ENCODE assay signal across 8 cellular contexts in genomic region chr19:43755256-43755801, GRCh38. TPM values are rescaled to one million over a fixed set of nuclear protein-coding genes. Genes with fewer than 3 reads are reported as not detected.
DNase-seq lines count a peak whose midpoint lies in the region; TF ChIP-seq lines count a peak whose summit lies in the region.

No MANE protein-coding gene starts in this region.

- peaks cover 6% of the 10 kb centered on the region for H4K20me1 ChIP-seq in osteoblast (ENCODE audit: insufficient read depth, low read length)

- peaks cover 60% of the 10 kb centered on the region for H3K4me1 Mint-ChIP-seq in activated naive CD4-positive, alpha-beta T cell treated with anti-CD3 and anti-CD28 coated beads, Interleukin-2, amount 50 U/mL, for 24 hours

- peak; percentile 20 to 51 for DNase-seq in NCI-H524 (lab: John Stamatoyannopoulos, UW)
- DNase-seq in NCI-H524 treated with DMSO at 0.1 percent for 48 hours (lab: John Stamatoyannopoulos, UW), result no peak
- DNase-seq in MV-4-11 (lab: John Stamatoyannopoulos, UW), result peak; percentile 90
- DNase-seq in SK-N-MC (ENCODE audit: low read depth, low spot score), result no peak
- DNase-seq in glomerular visceral epithelial cell (ENCODE audit: extremely low spot score), result peak; percentile 77
- peak; percentile 89 for DNase-seq in osteoblast (ENCODE audit: insufficient read length, low spot score, missing footprints)
- DNase-seq in thyroid gland, result peak; percentile 77 to 78

- H2AFZ ChIP-seq in osteoblast (ENCODE audit: low read length), result peak overlapping the region; percentile 68

- H3K27me3 Mint-ChIP-seq in activated naive CD4-positive, alpha-beta T cell treated with anti-CD3 and anti-CD28 coated beads, Interleukin-2, amount 50 U/mL, for 24 hours, result no peaks in the 10 kb centered on the region

- H3K36me3 ChIP-seq in SK-N-MC (ENCODE audit: insufficient read depth, low read length), result peaks cover 26% of the 10 kb centered on the region
- H3K36me3 ChIP-seq in osteoblast (ENCODE audit: insufficient read depth, low read length), result peaks cover 3% of the 10 kb centered on the region
- H3K36me3 ChIP-seq in thyroid gland, result peaks cover 0 to 4% of the 10 kb centered on the region in 2 donors

- WGBS in thyroid gland, 2 donors, result 0 to 3% methylated on average over 22 to 28 of the region's 28 CpGs

- no peaks in the 10 kb centered on the region for H3K9me3 Mint-ChIP-seq in activated naive CD4-positive, alpha-beta T cell treated with anti-CD3 and anti-CD28 coated beads, Interleukin-2, amount 50 U/mL, for 24 hours

- H3K4me3 ChIP-seq in SK-N-MC, result peak overlapping the region; percentile 99
- peak overlapping the region; percentile 87 for H3K4me3 ChIP-seq in osteoblast (ENCODE audit: insufficient read depth, low read length)
- peak overlapping the region; percentile 16 to 60 (median 41) for H3K4me3 ChIP-seq in thyroid gland (replicated peaks in 1 of 3)

- H3K9me3 ChIP-seq in SK-N-MC (ENCODE audit: low read depth, low read length) (no peaks in the 10 kb centered on the region), osteoblast (ENCODE audit: low read depth, low read length) (no peaks in the 10 kb centered on the region), thyroid gland (no peaks in the 10 kb centered on the region)

- peaks cover 23% of the 10 kb centered on the region for H3K79me2 ChIP-seq in osteoblast (ENCODE audit: insufficient read depth, low read length)

- peak overlapping the region; percentile 98 for H3K4me2 ChIP-seq in osteoblast (ENCODE audit: insufficient read depth, low read length)

- peak overlapping the region; percentile 99 for H3K27ac Mint-ChIP-seq in activated naive CD4-positive, alpha-beta T cell treated with anti-CD3 and anti-CD28 coated beads, Interleukin-2, amount 50 U/mL, for 24 hours

- peak overlapping the region; percentile 100 for H3K9ac ChIP-seq in SK-N-MC (ENCODE audit: insufficient read length)

- H3K27ac ChIP-seq in SK-N-MC, result peak overlapping the region; percentile 99
- peak overlapping the region; percentile 99 for H3K27ac ChIP-seq in osteoblast (ENCODE audit: low read depth, low read length)
- H3K27ac ChIP-seq in thyroid gland, result peak overlapping the region; percentile 86 to 99 (median 95)

- intact Hi-C loops in thyroid gland (cut with DNase I), result no loop called here

- H3K4me1 ChIP-seq in osteoblast (ENCODE audit: insufficient read depth, low read length) (peaks cover 75% of the 10 kb centered on the region), thyroid gland (peaks cover 11 to 13% of the 10 kb centered on the region in 2 donors)

- TF ChIP-seq CTCF in osteoblast (IDR thresholded peaks at IDR 0.05; ENCODE audit: extremely low read depth, low read depth, low read length), result no peak
- TF ChIP-seq CTCF in thyroid gland (IDR thresholded peaks at IDR 0.05), result no peak

- no peak for TF ChIP-seq POLR2A in thyroid gland (IDR thresholded peaks at IDR 0.05)

- peak overlapping the region; percentile 99 for H3K4me3 Mint-ChIP-seq in activated naive CD4-positive, alpha-beta T cell treated with anti-CD3 and anti-CD28 coated beads, Interleukin-2, amount 50 U/mL, for 24 hours

- H3K27me3 ChIP-seq in osteoblast (ENCODE audit: insufficient read depth, low read length) (no peaks in the 10 kb centered on the region), thyroid gland (no peaks in the 10 kb centered on the region)

- H3K36me3 Mint-ChIP-seq in activated naive CD4-positive, alpha-beta T cell treated with anti-CD3 and anti-CD28 coated beads, Interleukin-2, amount 50 U/mL, for 24 hours, result peaks cover 12% of the 10 kb centered on the region

RNA-seq across cellular contexts. Expression of gene SMG9, which starts 0.6 kb away (rescaled TPM):
- total RNA-seq in osteoblast, result 14.5 and 17.4 TPM in 2 replicates
- 10 to 100 TPM; 15.5 to 34.4 (median 18.8) TPM for total RNA-seq in thyroid gland

RNA-seq across cellular contexts. Expression of gene KCNN4, which starts 25.4 kb away (rescaled TPM):
- total RNA-seq in osteoblast (6.5 and 7.2 TPM in 2 replicates), thyroid gland (1 to 10 TPM in 2 of 4 donors, under 1 TPM in 2; 0.29 to 1.7 (median 1.0) TPM)

RNA-seq across cellular contexts. Expression of gene IRGC, which starts 39.5 kb away (rescaled TPM):
- total RNA-seq in osteoblast (not detected in 2 replicates), thyroid gland (1 to 10 TPM in 1 of 4 donors, not detected in 3; 1.1 TPM)

RNA-seq across cellular contexts. Expression of gene LYPD5, which starts 46.9 kb away (rescaled TPM):
- 0.29 and 0.72 TPM in 2 replicates for total RNA-seq in osteoblast
- 1 to 10 TPM; 1.6 to 7.6 (median 2.5) TPM for total RNA-seq in thyroid gland

Comparison
In these comparisons a context has a peak if more than half of its experiments do, and no peak if none do; other contexts are left out.
1. DNase-seq: peak in NCI-H524 (2 of 2), MV-4-11 (single experiment), glomerular visceral epithelial cell (single experiment), osteoblast (single experiment) and thyroid gland (2 of 2); none in NCI-H524 treated with DMSO at 0.1 percent for 48 hours (single experiment) and SK-N-MC (single experiment).
2. H3K4me3 ChIP-seq: peak in every context shown above with its lines; median percentile 99 in SK-N-MC; 87 in osteoblast; 41 in thyroid gland.
3. Peak in every context shown above with its lines, with median percentiles within 50 percentile points of each other: H3K27ac ChIP-seq.